29 cellular contexts compared by ENCODE assay signal in the genomic region with DNA sequence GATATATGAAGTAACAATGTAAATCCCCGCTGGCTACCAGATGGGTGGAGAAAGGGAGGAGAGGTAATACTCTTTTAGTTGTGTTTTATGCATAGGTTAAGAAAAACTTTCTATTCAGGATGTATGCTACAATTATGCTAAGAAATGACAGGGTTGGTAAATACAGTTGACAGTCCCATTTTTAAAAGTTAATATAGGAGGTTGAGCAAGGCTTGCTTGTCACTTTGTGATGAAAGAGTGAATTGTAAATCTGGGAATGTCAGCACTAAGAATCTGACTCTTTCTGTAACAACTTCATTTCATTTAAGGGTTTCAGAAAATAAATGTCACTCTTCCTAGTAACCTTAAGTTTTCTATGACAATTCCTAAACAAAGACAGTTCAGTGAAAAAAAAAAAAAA. TPM values are rescaled to one million over a fixed set of nuclear protein-coding genes. Genes with fewer than 3 reads are reported as not detected.
"Had no signal": no experiment of that assay in that cellular context is flagged by ENCODE, and none has a peak within 500 bp of the region (broad histone marks: within the 10 kb centered on the region; RNA-seq: fewer than 3 reads in every experiment).

No MANE protein-coding gene starts in this region.

- H3K9me3 Mint-ChIP-seq: activated CD4-positive, alpha-beta memory T cell treated with anti-CD3 and anti-CD28 coated beads, Interleukin-2, amount 10 ng/mL, durations not matched to agents 7 days and 5 days; activated naive CD4-positive, alpha-beta T cell treated with anti-CD3 and anti-CD28 coated beads for 36 hours; activated T-helper 17 cell treated with anti-CD3 and anti-CD28 coated beads, Interleukin-2, amount 50 U/mL, for 72 hours had no signal

- H3K4me3 Mint-ChIP-seq: activated CD4-positive, alpha-beta memory T cell treated with anti-CD3 and anti-CD28 coated beads, Interleukin-2, amount 10 ng/mL, durations not matched to agents 7 days and 5 days; activated CD4-positive, alpha-beta T cell treated with anti-CD3 and anti-CD28 coated beads for 36 hours; activated naive CD4-positive, alpha-beta T cell treated with anti-CD3 and anti-CD28 coated beads for 36 hours; activated naive CD8-positive, alpha-beta T cell; activated T-helper 17 cell treated with anti-CD3 and anti-CD28 coated beads, Interleukin-2, amount 50 U/mL, for 72 hours had no signal

- H3K27me3 ChIP-seq: brain microvascular endothelial cell, cardiac muscle cell, Peyer's patch, SJCRH30 had no signal

- H3K36me3 ChIP-seq: brain microvascular endothelial cell, cardiac muscle cell, Peyer's patch, SJCRH30 had no signal

- ATAC-seq: activated CD4-positive, alpha-beta T cell treated with anti-CD3 and anti-CD28 coated beads for 36 hours; activated T-helper 17 cell treated with anti-CD3 and anti-CD28 coated beads, Interleukin-2, amount 50 U/mL, for 72 hours had no signal

- DNase-seq: activated CD4-positive, alpha-beta memory T cell treated with anti-CD3 and anti-CD28 coated beads, Interleukin-2, amount 10 ng/mL, durations not matched to agents 7 days and 5 days; activated CD4-positive, alpha-beta T cell treated with anti-CD3 and anti-CD28 coated beads for 36 hours; activated CD4-positive, alpha-beta T cell treated with anti-CD3 and anti-CD28 coated beads, Interleukin-2, amount 50 U/mL, for 1 hour; activated gamma-delta T cell; activated naive CD4-positive, alpha-beta T cell treated with anti-CD3 and anti-CD28 coated beads for 36 hours; activated T-cell treated with anti-CD3 and anti-CD28 coated beads for 4 hours; activated T-cell treated with anti-CD3 and anti-CD28 coated beads, Interleukin-2, amount 50 U/mL, for 48 hours; amygdala; brain microvascular endothelial cell; Karpas-422; NCI-H1048; NCI-H187; NCI-H2081 treated with DMSO at 0.1 percent for 48 hours; NCI-H446; NCI-H524 treated with DMSO at 0.1 percent for 48 hours; NCI-H774; NK-92 treated with Interleukin-12 subunit alpha and Interleukin-12 subunit beta, amount 100 ng/mL, for 24 hours; Peyer's patch; Right ventricle myocardium superior; SJCRH30; SK-N-SH; T-helper 1 cell had no signal

- H3K4me3 ChIP-seq: cardiac muscle cell, Peyer's patch, SJCRH30 had no signal

- H3K9me3 ChIP-seq: Peyer's patch, SJCRH30, SK-N-SH had no signal

- H3K4me1 ChIP-seq: Peyer's patch, SJCRH30 had no signal

- H3K4me1 Mint-ChIP-seq: activated CD4-positive, alpha-beta memory T cell treated with anti-CD3 and anti-CD28 coated beads, Interleukin-2, amount 10 ng/mL, durations not matched to agents 7 days and 5 days; activated CD4-positive, alpha-beta T cell treated with anti-CD3 and anti-CD28 coated beads for 36 hours; activated T-helper 17 cell treated with anti-CD3 and anti-CD28 coated beads, Interleukin-2, amount 50 U/mL, for 72 hours had no signal

- H3K36me3 Mint-ChIP-seq: activated naive CD8-positive, alpha-beta T cell had no signal

- H3K27me3 Mint-ChIP-seq: activated CD4-positive, alpha-beta memory T cell treated with anti-CD3 and anti-CD28 coated beads, Interleukin-2, amount 10 ng/mL, durations not matched to agents 7 days and 5 days; activated CD4-positive, alpha-beta T cell treated with anti-CD3 and anti-CD28 coated beads for 36 hours; activated T-helper 17 cell treated with anti-CD3 and anti-CD28 coated beads, Interleukin-2, amount 50 U/mL, for 72 hours had no signal

- H3K27ac ChIP-seq: brain microvascular endothelial cell, cardiac muscle cell, Peyer's patch, RWPE1, SJCRH30, VCaP had no signal

- H3K27ac Mint-ChIP-seq: activated CD4-positive, alpha-beta memory T cell treated with anti-CD3 and anti-CD28 coated beads, Interleukin-2, amount 10 ng/mL, durations not matched to agents 7 days and 5 days; activated CD4-positive, alpha-beta T cell treated with anti-CD3 and anti-CD28 coated beads for 36 hours; activated naive CD4-positive, alpha-beta T cell treated with anti-CD3 and anti-CD28 coated beads for 36 hours; activated naive CD8-positive, alpha-beta T cell; activated T-helper 17 cell treated with anti-CD3 and anti-CD28 coated beads, Interleukin-2, amount 50 U/mL, for 72 hours had no signal

RNA-seq across cellular contexts. Expression of a gene that starts 59.8 kb away (rescaled TPM):
- total RNA-seq: activated CD4-positive, alpha-beta memory T cell treated with anti-CD3 and anti-CD28 coated beads, Interleukin-2, amount 10 ng/mL, durations not matched to agents 7 days and 5 days; activated CD4-positive, alpha-beta T cell treated with anti-CD3 and anti-CD28 coated beads for 36 hours; activated CD8-positive, alpha-beta memory T cell treated with anti-CD3 and anti-CD28 coated beads for 36 hours; activated naive CD4-positive, alpha-beta T cell treated with anti-CD3 and anti-CD28 coated beads for 36 hours; activated T-helper 17 cell treated with anti-CD3 and anti-CD28 coated beads, Interleukin-2, amount 50 U/mL, for 72 hours; SJCRH30; T-helper 2 cell treated with Interferon-gamma antibody and Interleukin-4, amounts not matched to agents 100 ng/mL and 5 ng/mL, for 36 hours had no signal
- polyA plus RNA-seq: SK-N-SH had no signal
